Comparison of ENCODE assay signal across 1 cellular context in genomic region chr1:206464456-206464964, GRCh38.
TF ChIP-seq lines count a peak whose summit lies in the region.

No MANE protein-coding gene starts in this region.

TF ChIP-seq in K562, 482 proteins besides CTCF, POLR2A, EP300 and RAD21 (continued from another document):
- TF ChIP-seq NEUROD1 (IDR thresholded peaks at IDR 0.05; ENCODE audit: borderline replicate concordance, low read depth, low read length, partially characterized antibody) (no peak), HMBOX1 (IDR thresholded peaks at IDR 0.05) (peak; percentile 70; the same call in 1 of the 2 replicates), NCOA6 (IDR thresholded peaks at IDR 0.05) (no peak), YY1 (IDR thresholded peaks at IDR 0.05; ENCODE audit: borderline replicate concordance in 1 of 3, control insufficient read depth in 1 of 3, extremely low read depth in 1 of 3, insufficient read depth in 3 of 3, insufficient read length in 1 of 3, insufficient replicate concordance in 2 of 3, low read depth in 1 of 3, low read length in 2 of 3) (no peak), NCOA4 (IDR thresholded peaks at IDR 0.05; ENCODE audit: partially characterized antibody) (no peak), EGR1 (conservative IDR thresholded peaks at IDR 0.05) (no peak), ZNF316 (IDR thresholded peaks at IDR 0.05) (peak; percentile 92), NFE2 (IDR thresholded peaks at IDR 0.05; ENCODE audit: low read depth) (peak; percentile 89), KLF1 (tag; IDR thresholded peaks at IDR 0.05) (no peak), LEF1 (IDR thresholded peaks at IDR 0.05) (no peak), RFX1 (IDR thresholded peaks at IDR 0.05) (peak; percentile 82), RCOR1 (IDR thresholded peaks at IDR 0.05; ENCODE audit: borderline replicate concordance in 1 of 2, low read depth in 2 of 2, low read length in 2 of 2) (peak in 1 of 2 experiments; percentile 23; a peak in 1 of 4 replicates), TCF3 (CRISPR knock-in tag; IDR thresholded peaks at IDR 0.05) (no peak), NFE2L1 (tag; IDR thresholded peaks at IDR 0.05; ENCODE audit: borderline replicate concordance, low read depth) (peak; percentile 56; the same call in 1 of the 2 replicates), MAFF (IDR thresholded peaks at IDR 0.05; ENCODE audit: low read length) (peak; percentile 77), KDM5B (IDR thresholded peaks at IDR 0.05; ENCODE audit: insufficient replicate concordance, low read depth, low read length) (no peak), CC2D1A (IDR thresholded peaks at IDR 0.05) (no peak), ELK3 (CRISPR knock-in tag; IDR thresholded peaks at IDR 0.05) (no peak), MAFK (IDR thresholded peaks at IDR 0.05; ENCODE audit: low read length) (peak; percentile 82), ETV6 (IDR thresholded peaks at IDR 0.05; ENCODE audit: borderline replicate concordance in 1 of 2, low read depth in 2 of 2, low read length in 1 of 2) (no peak), ETV6 (CRISPR knock-in tag; IDR thresholded peaks at IDR 0.05; ENCODE audit: borderline replicate concordance) (no peak), PPARD (CRISPR knock-in tag; IDR thresholded peaks at IDR 0.05) (no peak), DPF2 (IDR thresholded peaks at IDR 0.05) (peak; percentile 50; the same call in 1 of the 2 replicates), NFIC (IDR thresholded peaks at IDR 0.05) (peak; percentile 48; the same call in 1 of the 2 replicates), CLOCK (CRISPR knock-in tag; IDR thresholded peaks at IDR 0.05; ENCODE audit: borderline replicate concordance) (no peak), HDAC2 (IDR thresholded peaks at IDR 0.05) (peak; percentile 24; the same call in 1 of the 2 replicates), TCF7L2 (IDR thresholded peaks at IDR 0.05; ENCODE audit: low read depth, low read length) (no peak), MTA3 (IDR thresholded peaks at IDR 0.05; ENCODE audit: borderline replicate concordance) (no peak), CTBP1 (IDR thresholded peaks at IDR 0.05; ENCODE audit: borderline replicate concordance) (no peak), CEBPG (CRISPR knock-in tag; IDR thresholded peaks at IDR 0.05) (no peak), CEBPG (tag; conservative IDR thresholded peaks at IDR 0.05 in 1 of 2, IDR thresholded peaks at IDR 0.05 in 1 of 2) (peak in 1 of 2 experiments; percentile 55; a peak in 2 of 4 replicates), JUND (IDR thresholded peaks at IDR 0.05; ENCODE audit: borderline replicate concordance, low read depth, low read length) (no peak), JUND (tag; IDR thresholded peaks at IDR 0.05; ENCODE audit: borderline replicate concordance, low read depth, low read length) (peak; percentile 30; the same call in 1 of the 3 replicates), ZNF75A (CRISPR knock-in tag; IDR thresholded peaks at IDR 0.05) (no peak), ZFP1 (CRISPR knock-in tag; IDR thresholded peaks at IDR 0.05) (no peak), FUS (optimal IDR thresholded peaks at IDR 0.05; ENCODE audit: low read depth, low read length) (no peak), SP1 (CRISPR knock-in tag; IDR thresholded peaks at IDR 0.05) (no peak), YBX1 (IDR thresholded peaks at IDR 0.05) (no peak), FOXJ2 (tag; IDR thresholded peaks at IDR 0.05) (peak; percentile 71), HOXB6 (CRISPR knock-in tag; IDR thresholded peaks at IDR 0.05; ENCODE audit: borderline replicate concordance) (no peak), ZNF124 (CRISPR knock-in tag; IDR thresholded peaks at IDR 0.05) (no peak), SMARCA4 (IDR thresholded peaks at IDR 0.05) (0 out of 2 replicates have a peak, but pooled peaks have one; percentile 41), POLR2B (IDR thresholded peaks at IDR 0.05; ENCODE audit: low read depth, partially characterized antibody) (no peak), JUNB (CRISPR knock-in tag; conservative IDR thresholded peaks at IDR 0.05) (no peak), RHOXF2B (CRISPR knock-in tag; conservative IDR thresholded peaks at IDR 0.05) (no peak), ZNF280B (CRISPR knock-in tag; IDR thresholded peaks at IDR 0.05) (no peak), EHMT2 (IDR thresholded peaks at IDR 0.05) (0 out of 2 replicates have a peak, but pooled peaks have one; percentile 29), ZNF785 (CRISPR knock-in tag; IDR thresholded peaks at IDR 0.05) (no peak), E2F1 (CRISPR knock-in tag; IDR thresholded peaks at IDR 0.05) (no peak)
